ENCODE assay signal across 8 cellular contexts in the genomic region with DNA sequence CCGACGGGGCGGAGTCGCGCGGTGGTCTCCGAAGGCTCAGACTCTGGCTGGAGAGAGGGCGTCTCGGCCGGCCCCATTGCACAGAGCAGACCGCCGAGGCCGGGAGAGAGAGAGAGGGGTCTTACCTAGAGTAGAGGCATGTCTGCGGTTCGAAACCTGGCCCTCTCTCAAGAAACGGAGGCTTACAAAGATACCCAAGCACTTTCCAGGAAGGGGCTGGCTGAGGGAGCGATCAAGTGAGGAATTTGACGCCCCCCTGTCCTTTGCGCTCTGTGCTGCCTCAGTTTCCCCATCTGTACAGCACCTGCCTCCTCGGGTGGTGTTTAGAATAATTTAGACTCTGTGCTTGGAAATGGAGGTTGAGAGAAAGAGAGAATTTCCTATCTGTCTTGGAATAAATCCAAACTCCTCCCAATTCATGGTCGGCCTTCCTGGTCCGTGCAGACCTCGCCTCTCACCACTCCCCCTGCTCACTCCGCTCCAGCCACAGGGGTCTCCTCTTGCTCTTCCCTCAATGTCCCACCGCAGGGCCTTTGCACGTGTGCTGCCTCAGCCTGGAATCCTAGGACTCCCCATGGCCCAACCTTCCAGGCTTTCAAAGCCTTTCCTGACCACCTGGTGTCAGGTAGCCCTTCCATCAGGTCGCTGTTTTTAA. TPM values are rescaled to one million over a fixed set of nuclear protein-coding genes. Genes with fewer than 3 reads are reported as not detected.
DNase-seq lines count a peak whose midpoint lies in the region; ATAC-seq, FAIRE-seq and TF ChIP-seq lines count a peak whose summit lies in the region.

No MANE protein-coding gene starts in this region.

- intact Hi-C loops in testis (cut with DNase I; ENCODE audit: low total_unique reads) (no loop called here), aorta (cut with DNase I) (no loop called here)

- no peaks in the 10 kb centered on the region for H3K9me1 ChIP-seq in keratinocyte (ENCODE audit: control insufficient read depth, extremely low read depth, insufficient read depth, low read length)

- H3K9me3 ChIP-seq in BLaER1: no peaks in the 10 kb centered on the region
- H3K9me3 ChIP-seq in keratinocyte (ENCODE audit: control insufficient read depth, low read depth, low read length): no peaks in the 10 kb centered on the region
- no peaks in the 10 kb centered on the region for H3K9me3 ChIP-seq in testis
- H3K9me3 ChIP-seq in aorta (ENCODE audit: control insufficient read depth, low read length): no peaks in the 10 kb centered on the region

- H4K20me1 ChIP-seq in BLaER1 (peaks cover 38% of the 10 kb centered on the region), keratinocyte (ENCODE audit: control insufficient read depth, extremely low read depth, insufficient read depth, low read length) (no peaks in the 10 kb centered on the region)

- H3K9me3 Mint-ChIP-seq in activated naive CD8-positive, alpha-beta T cell (ENCODE audit: low read depth): no peaks in the 10 kb centered on the region

- H3K27me3 ChIP-seq in BLaER1 (no peaks in the 10 kb centered on the region), keratinocyte (ENCODE audit: control insufficient read depth, extremely low read depth, insufficient read depth, low read length) (no peaks in the 10 kb centered on the region), testis (no peaks in the 10 kb centered on the region), aorta (ENCODE audit: control insufficient read depth in 1 of 2, insufficient read depth in 2 of 2, low read length in 1 of 2) (no peaks in the 10 kb centered on the region)

- H3K4me1 ChIP-seq in BLaER1 (peaks cover 61% of the 10 kb centered on the region), keratinocyte (ENCODE audit: control insufficient read depth, extremely low read depth, insufficient read depth, low read length) (peaks cover 9% of the 10 kb centered on the region), testis (peaks cover 24% of the 10 kb centered on the region), aorta (ENCODE audit: control insufficient read depth in 1 of 2, insufficient read depth in 2 of 2, low read length in 2 of 2) (no peaks in the 10 kb centered on the region)

- peak overlapping the region; percentile 89 for H3K4me3 Mint-ChIP-seq in activated naive CD8-positive, alpha-beta T cell

- dilution Hi-C loops in keratinocyte (cut with MboI; ENCODE audit: extremely low pct_ligation_motif_present, low sequenced_read_pairs): no loop called here

- no peaks in the 10 kb centered on the region for H3K36me3 Mint-ChIP-seq in activated naive CD8-positive, alpha-beta T cell

- H3K27ac ChIP-seq in BLaER1 (peak overlapping the region; percentile 59; the same call in 1 of the 2 replicates), keratinocyte (ENCODE audit: control insufficient read depth, insufficient read depth, low read length) (peak overlapping the region; percentile 71), testis (peak overlapping the region; percentile 67 to 82), aorta (ENCODE audit: low read depth in 1 of 2, low read length in 2 of 2) (peak overlapping the region in 1 of 2 donors; percentile 23)

- no peaks in the 10 kb centered on the region for H3K79me2 ChIP-seq in keratinocyte (ENCODE audit: control insufficient read depth, insufficient read depth, low read length)

- H3K4me2 ChIP-seq in BLaER1: peak overlapping the region; percentile 83
- H3K4me2 ChIP-seq in keratinocyte (ENCODE audit: control insufficient read depth, extremely low read depth, insufficient read depth, low read depth, low read length): peak overlapping the region; percentile 96

- no peak for FAIRE-seq in keratinocyte (lab: Jason Lieb, UNC)

- ATAC-seq in aorta (ENCODE audit: low FRiP score): no peak

- H3K36me3 ChIP-seq in BLaER1: no peaks in the 10 kb centered on the region
- H3K36me3 ChIP-seq in keratinocyte (ENCODE audit: control insufficient read depth in 2 of 2, extremely low read depth in 1 of 2, insufficient read depth in 2 of 2, low read length in 2 of 2): no peaks in the 10 kb centered on the region
- H3K36me3 ChIP-seq in testis (ENCODE audit: low read depth, missing control alignments): no peaks in the 10 kb centered on the region
- H3K36me3 ChIP-seq in aorta (ENCODE audit: control insufficient read depth in 1 of 2, insufficient read depth in 2 of 2, low read length in 1 of 2): no peaks in the 10 kb centered on the region

- H3K27me3 Mint-ChIP-seq in activated naive CD8-positive, alpha-beta T cell: no peaks in the 10 kb centered on the region

- peak overlapping the region; percentile 95 for H2AFZ ChIP-seq in keratinocyte (ENCODE audit: control insufficient read depth, low read length)

- H3K9ac ChIP-seq in BLaER1 (peak overlapping the region; percentile 59; the same call in 1 of the 2 replicates), keratinocyte (ENCODE audit: control insufficient read depth, extremely low read depth, insufficient read depth, low read length) (peak overlapping the region; percentile 88)

- DNase-seq in HT-29 (ENCODE audit: low spot score): peak; percentile 68
- DNase-seq in keratinocyte (ENCODE audit: low read depth, low spot score): no peak
- no peak for DNase-seq in testis
- DNase-seq in aorta: no peak
- DNase-seq in iPS-NIHi11 (ENCODE audit: low spot score): no peak
- DNase-seq in NCI-H2171 treated with DMSO at 0.1 percent for 48 hours (lab: John Stamatoyannopoulos, UW): no peak

- H3K4me3 ChIP-seq in BLaER1 (peak overlapping the region; percentile 92), keratinocyte (ENCODE audit: control insufficient read depth in 2 of 3, extremely low read depth in 1 of 3, insufficient read depth in 2 of 3, low read depth in 1 of 3, low read length in 3 of 3) (peak overlapping the region; percentile 75 to 92 (median 78)), testis (peak overlapping the region; percentile 48 to 77), aorta (ENCODE audit: low read length in 2 of 2) (peak overlapping the region in 1 of 2 donors; percentile 23)

- peak overlapping the region; percentile 87 for H3K27ac Mint-ChIP-seq in activated naive CD8-positive, alpha-beta T cell

- no peak for TF ChIP-seq POLR2A in testis (IDR thresholded peaks at IDR 0.05)

- WGBS in testis, 2 donors: 9% methylated on average over 19 to 27 of the region's 27 CpGs
- whole genome bisulfite sequencing in aorta, 2 donors: 13 to 16% methylated on average over 27 of the region's 27 CpGs

- TF ChIP-seq CTCF in keratinocyte (optimal IDR thresholded peaks at IDR 0.05 in 1 of 3, IDR thresholded peaks at IDR 0.05 in 1 of 3, conservative IDR thresholded peaks at IDR 0.05 in 1 of 3; ENCODE audit: extremely low read depth in 1 of 3, insufficient read depth in 2 of 3, low read length in 3 of 3) (no peak), testis (IDR thresholded peaks at IDR 0.05) (no peak)

- peaks cover 24% of the 10 kb centered on the region for H3K4me1 Mint-ChIP-seq in activated naive CD8-positive, alpha-beta T cell (ENCODE audit: low read depth)

RNA-seq across cellular contexts. Expression of gene ISOC2, which starts 0.7 kb away (rescaled TPM):
- 323 and 339 TPM in 2 replicates for total RNA-seq in HT-29 (2014; rRNA removed; shearing (Covaris generic))
- polyA plus RNA-seq in keratinocyte (24.5 to 37.7 TPM (median 34.7 TPM) in 3 replicates), testis (ENCODE audit: insufficient read depth, low read depth, low replicate concordance) (107 TPM), aorta (10 to 100 TPM; 42.6 to 47.3 TPM)
- polyA plus RNA-seq in keratinocyte (2011; ENCODE audit: low read depth): 3.6 TPM
- 19.0 and 53.3 TPM in 2 replicates for polyA plus RNA-seq in keratinocyte (2011; cell fraction: cytosol; rRNA removed)
- 13.6 and 19.3 TPM in 2 replicates for polyA plus RNA-seq in keratinocyte (2011; cell fraction: nucleus; rRNA removed)
- polyA plus RNA-seq in keratinocyte (2012; ENCODE audit: low replicate concordance): 19.2 and 57.8 TPM in 2 replicates
- 10.9 to 29.3 TPM (median 12.3 TPM) in 3 replicates for polyA minus RNA-seq in keratinocyte
- polyA minus RNA-seq in keratinocyte (2011; cell fraction: cytosol; rRNA and poly(A)+ RNA removed): 56.0 TPM
- 15.2 and 17.7 TPM in 2 replicates for polyA minus RNA-seq in keratinocyte (2011; cell fraction: nucleus; rRNA and poly(A)+ RNA removed)
- total RNA-seq in testis (10 to 100 TPM; 79.1 to 98.5 TPM), aorta (10 to 100 TPM; 18.6 to 30.6 TPM)

RNA-seq across cellular contexts. Expression of gene C19orf85, which starts 2.5 kb away (rescaled TPM):
- total RNA-seq in HT-29 (2014; rRNA removed; shearing (Covaris generic)): 0.41 and 0.83 TPM in 2 replicates
- polyA plus RNA-seq in keratinocyte: not detected in 3 replicates
- polyA plus RNA-seq in keratinocyte (2011; ENCODE audit: low read depth): not detected
- polyA plus RNA-seq in keratinocyte (2011; cell fraction: cytosol; rRNA removed): not detected in 2 replicates
- 0.11 TPM in 1 of 2 replicates, not detected in the other for polyA plus RNA-seq in keratinocyte (2011; cell fraction: nucleus; rRNA removed)
- not detected in 2 replicates for polyA plus RNA-seq in keratinocyte (2012; ENCODE audit: low replicate concordance)
- not detected in 3 replicates for polyA minus RNA-seq in keratinocyte
- polyA minus RNA-seq in keratinocyte (2011; cell fraction: cytosol; rRNA and poly(A)+ RNA removed): not detected
- polyA minus RNA-seq in keratinocyte (2011; cell fraction: nucleus; rRNA and poly(A)+ RNA removed): not detected in 2 replicates
- not detected for total RNA-seq in testis
- not detected for polyA plus RNA-seq in testis (ENCODE audit: insufficient read depth, low read depth, low replicate concordance)
- not detected for total RNA-seq in aorta
- not detected for polyA plus RNA-seq in aorta

RNA-seq across cellular contexts. Expression of gene ZNF628, which starts 14.3 kb away (rescaled TPM):
- 29.9 TPM in 2 replicates for total RNA-seq in HT-29 (2014; rRNA removed; shearing (Covaris generic))
- polyA plus RNA-seq in keratinocyte (0.22 to 1.5 TPM (median 0.39 TPM) in 3 replicates), testis (ENCODE audit: insufficient read depth, low read depth, low replicate concordance) (33.8 TPM), aorta (1 to 10 TPM; 1.3 to 2.0 TPM)
- 0.72 TPM for polyA plus RNA-seq in keratinocyte (2011; ENCODE audit: low read depth)
- polyA plus RNA-seq in keratinocyte (2011; cell fraction: cytosol; rRNA removed): 0.29 and 1.6 TPM in 2 replicates
- 1.5 and 2.0 TPM in 2 replicates for polyA plus RNA-seq in keratinocyte (2011; cell fraction: nucleus; rRNA removed)
- 1.9 and 5.8 TPM in 2 replicates for polyA plus RNA-seq in keratinocyte (2012; ENCODE audit: low replicate concordance)
- 0.19 to 1.6 TPM (median 0.23 TPM) in 3 replicates for polyA minus RNA-seq in keratinocyte
- polyA minus RNA-seq in keratinocyte (2011; cell fraction: cytosol; rRNA and poly(A)+ RNA removed): 7.1 TPM
- 3.0 and 3.1 TPM in 2 replicates for polyA minus RNA-seq in keratinocyte (2011; cell fraction: nucleus; rRNA and poly(A)+ RNA removed)
- total RNA-seq in testis (10 to 100 TPM; 31.3 to 53.7 TPM), aorta (1 to 10 TPM; 6.9 to 7.0 TPM)

RNA-seq across cellular contexts. Expression of gene SHISA7, which starts 19.0 kb away (rescaled TPM):
- not detected in 2 replicates for total RNA-seq in HT-29 (2014; rRNA removed; shearing (Covaris generic))
- polyA plus RNA-seq in keratinocyte: not detected in 3 replicates
- polyA plus RNA-seq in keratinocyte (2011; ENCODE audit: low read depth): not detected
- not detected in 2 replicates for polyA plus RNA-seq in keratinocyte (2011; cell fraction: cytosol; rRNA removed)
- polyA plus RNA-seq in keratinocyte (2011; cell fraction: nucleus; rRNA removed): 0.01 TPM in 1 of 2 replicates, not detected in the other
- polyA plus RNA-seq in keratinocyte (2012; ENCODE audit: low replicate concordance): not detected in 2 replicates
- not detected in 3 replicates for polyA minus RNA-seq in keratinocyte
- not detected for polyA minus RNA-seq in keratinocyte (2011; cell fraction: cytosol; rRNA and poly(A)+ RNA removed)
- polyA minus RNA-seq in keratinocyte (2011; cell fraction: nucleus; rRNA and poly(A)+ RNA removed): not detected in 2 replicates
- total RNA-seq in testis: 1 to 10 TPM in 1 of 2 donors, under 1 TPM in 1; 0.43 to 1.0 TPM
- 0.45 TPM for polyA plus RNA-seq in testis (ENCODE audit: insufficient read depth, low read depth, low replicate concordance)
- not detected for total RNA-seq in aorta
- polyA plus RNA-seq in aorta: under 1 TPM in 1 of 2 donors, not detected in 1; 0.05 TPM

RNA-seq across cellular contexts. Expression of gene NAT14, which starts 22.9 kb away (rescaled TPM):
- total RNA-seq in HT-29 (2014; rRNA removed; shearing (Covaris generic)): 28.9 and 34.9 TPM in 2 replicates
- polyA plus RNA-seq in keratinocyte: 11.0 to 12.5 TPM (median 11.9 TPM) in 3 replicates
- polyA plus RNA-seq in keratinocyte (2011; ENCODE audit: low read depth): 0.66 TPM
- polyA plus RNA-seq in keratinocyte (2011; cell fraction: cytosol; rRNA removed): 7.2 and 15.0 TPM in 2 replicates
- 21.8 and 24.6 TPM in 2 replicates for polyA plus RNA-seq in keratinocyte (2011; cell fraction: nucleus; rRNA removed)
- polyA plus RNA-seq in keratinocyte (2012; ENCODE audit: low replicate concordance): 6.8 and 20.9 TPM in 2 replicates
- 2.2 to 14.3 TPM (median 2.7 TPM) in 3 replicates for polyA minus RNA-seq in keratinocyte
- polyA minus RNA-seq in keratinocyte (2011; cell fraction: cytosol; rRNA and poly(A)+ RNA removed): 6.7 TPM
- polyA minus RNA-seq in keratinocyte (2011; cell fraction: nucleus; rRNA and poly(A)+ RNA removed): 2.6 and 3.3 TPM in 2 replicates
- 10 to 100 TPM; 12.0 to 16.0 TPM for total RNA-seq in testis
- polyA plus RNA-seq in testis (ENCODE audit: insufficient read depth, low read depth, low replicate concordance): 17.3 TPM
- 10 to 100 TPM; 15.3 to 16.2 TPM for total RNA-seq in aorta
- polyA plus RNA-seq in aorta: 10 to 100 TPM in 1 of 2 donors, 1 to 10 TPM in 1; 3.1 to 19.2 TPM
